1 cellular context compared by ENCODE assay signal in the genomic region with DNA sequence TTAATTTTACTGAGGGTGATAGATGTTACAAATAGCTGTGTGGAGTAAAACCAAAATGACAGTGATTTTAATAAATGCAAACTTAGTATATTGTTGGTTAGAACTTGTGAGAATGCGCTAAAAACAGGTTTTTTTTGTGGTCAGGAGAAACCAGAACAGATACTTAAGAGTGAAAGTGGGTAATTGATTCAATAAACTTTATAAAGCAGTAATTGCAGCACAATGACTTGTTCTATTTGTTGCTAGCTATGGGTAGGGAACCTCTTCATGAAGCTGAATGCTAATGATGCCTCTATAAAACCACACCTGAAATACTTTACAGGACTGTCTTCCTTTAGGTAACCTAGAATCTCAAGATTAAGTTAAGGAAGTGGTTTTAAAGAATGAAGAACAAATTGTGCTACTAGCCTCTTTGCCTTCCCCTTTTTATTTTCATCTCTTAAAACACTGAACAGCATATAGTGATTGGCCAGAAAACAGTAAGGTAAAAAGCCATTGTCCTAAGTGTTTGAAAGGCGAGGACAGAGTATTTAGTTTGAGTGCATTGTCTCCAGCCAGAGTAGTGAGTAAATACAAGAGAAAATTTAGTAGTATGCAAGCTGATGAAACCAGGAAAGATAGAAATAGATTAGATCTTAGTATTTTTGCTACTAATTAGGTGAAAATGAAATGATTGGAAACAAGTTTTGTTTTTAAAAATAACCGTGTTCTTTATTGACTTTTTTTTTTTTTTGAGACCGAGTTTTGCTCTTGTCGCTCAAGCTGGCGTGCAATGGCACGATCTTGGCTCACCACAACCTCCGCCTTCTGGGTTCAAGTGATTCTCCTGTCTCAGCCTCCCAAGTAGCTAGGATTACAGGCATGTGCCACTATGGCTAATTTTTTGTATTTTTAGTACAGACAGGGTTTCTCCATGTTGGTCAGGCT.
TF ChIP-seq lines count a peak whose summit lies in the region.

No MANE protein-coding gene starts in this region.

TF ChIP-seq in WTC11, 78 proteins besides CTCF, POLR2A, EP300 and RAD21 (continued from another document):
- TF ChIP-seq, protein P1, sequence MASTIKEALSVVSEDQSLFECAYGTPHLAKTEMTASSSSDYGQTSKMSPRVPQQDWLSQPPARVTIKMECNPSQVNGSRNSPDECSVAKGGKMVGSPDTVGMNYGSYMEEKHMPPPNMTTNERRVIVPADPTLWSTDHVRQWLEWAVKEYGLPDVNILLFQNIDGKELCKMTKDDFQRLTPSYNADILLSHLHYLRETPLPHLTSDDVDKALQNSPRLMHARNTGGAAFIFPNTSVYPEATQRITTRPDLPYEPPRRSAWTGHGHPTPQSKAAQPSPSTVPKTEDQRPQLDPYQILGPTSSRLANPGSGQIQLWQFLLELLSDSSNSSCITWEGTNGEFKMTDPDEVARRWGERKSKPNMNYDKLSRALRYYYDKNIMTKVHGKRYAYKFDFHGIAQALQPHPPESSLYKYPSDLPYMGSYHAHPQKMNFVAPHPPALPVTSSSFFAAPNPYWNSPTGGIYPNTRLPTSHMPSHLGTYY (CRISPR knock-in tag; IDR thresholded peaks at IDR 0.05): no peak
- TF ChIP-seq SMAD4 (CRISPR knock-in tag; IDR thresholded peaks at IDR 0.05): no peak
- TF ChIP-seq, protein P2, sequence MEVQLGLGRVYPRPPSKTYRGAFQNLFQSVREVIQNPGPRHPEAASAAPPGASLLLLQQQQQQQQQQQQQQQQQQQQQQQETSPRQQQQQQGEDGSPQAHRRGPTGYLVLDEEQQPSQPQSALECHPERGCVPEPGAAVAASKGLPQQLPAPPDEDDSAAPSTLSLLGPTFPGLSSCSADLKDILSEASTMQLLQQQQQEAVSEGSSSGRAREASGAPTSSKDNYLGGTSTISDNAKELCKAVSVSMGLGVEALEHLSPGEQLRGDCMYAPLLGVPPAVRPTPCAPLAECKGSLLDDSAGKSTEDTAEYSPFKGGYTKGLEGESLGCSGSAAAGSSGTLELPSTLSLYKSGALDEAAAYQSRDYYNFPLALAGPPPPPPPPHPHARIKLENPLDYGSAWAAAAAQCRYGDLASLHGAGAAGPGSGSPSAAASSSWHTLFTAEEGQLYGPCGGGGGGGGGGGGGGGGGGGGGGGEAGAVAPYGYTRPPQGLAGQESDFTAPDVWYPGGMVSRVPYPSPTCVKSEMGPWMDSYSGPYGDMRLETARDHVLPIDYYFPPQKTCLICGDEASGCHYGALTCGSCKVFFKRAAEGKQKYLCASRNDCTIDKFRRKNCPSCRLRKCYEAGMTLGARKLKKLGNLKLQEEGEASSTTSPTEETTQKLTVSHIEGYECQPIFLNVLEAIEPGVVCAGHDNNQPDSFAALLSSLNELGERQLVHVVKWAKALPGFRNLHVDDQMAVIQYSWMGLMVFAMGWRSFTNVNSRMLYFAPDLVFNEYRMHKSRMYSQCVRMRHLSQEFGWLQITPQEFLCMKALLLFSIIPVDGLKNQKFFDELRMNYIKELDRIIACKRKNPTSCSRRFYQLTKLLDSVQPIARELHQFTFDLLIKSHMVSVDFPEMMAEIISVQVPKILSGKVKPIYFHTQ (CRISPR knock-in tag; IDR thresholded peaks at IDR 0.05): no peak
- TF ChIP-seq, protein P3, sequence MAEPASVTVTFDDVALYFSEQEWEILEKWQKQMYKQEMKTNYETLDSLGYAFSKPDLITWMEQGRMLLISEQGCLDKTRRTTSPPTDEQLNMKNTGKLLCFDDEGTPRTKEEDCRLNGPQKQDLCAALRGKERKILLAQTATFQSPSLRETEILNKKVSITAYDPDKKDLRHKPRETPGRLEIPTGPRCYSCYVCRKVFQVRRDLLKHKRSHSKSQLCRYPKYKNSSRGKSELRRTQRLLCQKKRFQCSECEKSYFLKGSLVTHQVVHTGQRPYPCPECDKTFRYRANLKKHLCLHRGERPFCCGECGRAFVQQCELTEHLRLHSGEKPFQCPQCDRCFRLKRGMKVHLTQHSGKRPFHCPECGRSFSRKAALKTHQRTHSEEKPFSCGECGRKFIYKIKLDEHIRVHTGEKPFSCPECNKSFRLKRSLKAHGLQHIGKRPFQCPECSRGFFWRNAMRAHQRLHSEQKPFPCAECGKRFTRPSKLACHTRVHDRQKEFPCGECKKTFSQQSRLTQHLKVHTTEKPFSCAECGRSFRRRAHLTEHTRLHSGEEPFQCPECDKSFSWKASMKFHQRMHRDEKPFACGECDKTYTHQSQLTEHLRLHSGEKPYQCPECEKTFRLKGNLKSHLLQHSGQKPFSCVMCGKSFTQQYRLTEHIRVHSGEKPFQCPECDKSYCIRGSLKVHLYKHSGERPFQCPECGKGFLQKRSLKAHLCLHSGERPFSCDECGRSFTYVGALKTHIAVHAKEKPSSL (CRISPR knock-in tag; conservative IDR thresholded peaks at IDR 0.05): no peak
- TF ChIP-seq CREB1 (CRISPR knock-in tag; IDR thresholded peaks at IDR 0.05): no peak
- TF ChIP-seq, protein P4, sequence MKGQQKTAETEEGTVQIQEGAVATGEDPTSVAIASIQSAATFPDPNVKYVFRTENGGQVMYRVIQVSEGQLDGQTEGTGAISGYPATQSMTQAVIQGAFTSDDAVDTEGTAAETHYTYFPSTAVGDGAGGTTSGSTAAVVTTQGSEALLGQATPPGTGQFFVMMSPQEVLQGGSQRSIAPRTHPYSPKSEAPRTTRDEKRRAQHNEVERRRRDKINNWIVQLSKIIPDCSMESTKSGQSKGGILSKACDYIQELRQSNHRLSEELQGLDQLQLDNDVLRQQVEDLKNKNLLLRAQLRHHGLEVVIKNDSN (CRISPR knock-in tag; IDR thresholded peaks at IDR 0.05): no peak
